ENCODE assay signal across 8 cellular contexts in genomic region chr14:101947904-101948665, GRCh38. TPM values are rescaled to one million over a fixed set of nuclear protein-coding genes. Genes with fewer than 3 reads are reported as not detected.
DNase-seq lines count a peak whose midpoint lies in the region; ATAC-seq, FAIRE-seq and TF ChIP-seq lines count a peak whose summit lies in the region.

No MANE protein-coding gene starts in this region.

- intact Hi-C loops in pancreas (cut with DNase I) (no loop called here), tibial artery (cut with DNase I; ENCODE audit: low total_unique reads) (no loop called here)

- peaks cover 6% of the 10 kb centered on the region for H3K4me1 ChIP-seq in cardiac muscle cell (ENCODE audit: low read depth)
- peaks cover 0 to 14% (median 11%) of the 10 kb centered on the region in 3 donors for H3K4me1 ChIP-seq in pancreas
- peaks cover 0 to 24% (median 14%) of the 10 kb centered on the region in 4 donors for H3K4me1 ChIP-seq in tibial artery

- H3K36me3 ChIP-seq in cardiac muscle cell (no peaks in the 10 kb centered on the region), pancreas (no peaks in the 10 kb centered on the region), tibial artery (no peaks in the 10 kb centered on the region)

- FAIRE-seq in GM12892 (lab: Jason Lieb, UNC) (peak; percentile 100), pancreas (lab: Jason Lieb, UNC) (peak; percentile 87)

- H3K4me3 ChIP-seq in cardiac muscle cell (peak overlapping the region; percentile 70), pancreas (peak overlapping the region; percentile 76 to 85 (median 82)), tibial artery (peak overlapping the region; percentile 64 to 69)

- H3K27me3 ChIP-seq in cardiac muscle cell = peaks cover 26% of the 10 kb centered on the region
- H3K27me3 ChIP-seq in pancreas = no peaks in the 10 kb centered on the region
- no peaks in the 10 kb centered on the region for H3K27me3 ChIP-seq in tibial artery

- TF ChIP-seq CTCF in cardiac muscle cell (IDR thresholded peaks at IDR 0.05; ENCODE audit: low read depth, low read length) (no peak), pancreas (IDR thresholded peaks at IDR 0.05) (no peak), tibial artery (IDR thresholded peaks at IDR 0.05) (peak in 1 of 2 experiments; percentile 6)

- ATAC-seq in HG02840 (IDR thresholded peaks at IDR 0.05; ENCODE audit: low FRiP score, unreplicated experiment) (peak; percentile 95), pancreas (peak; percentile 95 to 98 (median 96))

- 0% methylated on average over 53 of the region's 53 CpGs for WGBS in adipose tissue, 3 donors
- 0% methylated on average over 53 of the region's 53 CpGs for whole genome bisulfite sequencing in pancreas, 2 donors

- H3K27ac ChIP-seq in adipose tissue (ENCODE audit: low read depth, low read length) = peak overlapping the region; percentile 46
- H3K27ac ChIP-seq in cardiac muscle cell = peak overlapping the region; percentile 97
- peak overlapping the region; percentile 87 to 97 (median 96) for H3K27ac ChIP-seq in pancreas
- H3K27ac ChIP-seq in tibial artery = peak overlapping the region; percentile 93 to 97

- TF ChIP-seq POLR2A in GM12892 (IDR thresholded peaks at IDR 0.05; ENCODE audit: low read depth, low read length) = peak; percentile 88

- peak; percentile 96 for DNase-seq in GM12892 (ENCODE audit: insufficient read length)
- peak; percentile 100 for DNase-seq in NCI-H1436 (lab: John Stamatoyannopoulos, UW)
- peak; percentile 100 for DNase-seq in SW480 (ENCODE audit: low spot score)
- peak; percentile 100 for DNase-seq in cardiac muscle cell (ENCODE audit: low read depth in 1 of 2, low spot score in 1 of 2)
- peak; percentile 99 to 100 (median 100) for DNase-seq in pancreas
- peak; percentile 100 for DNase-seq in tibial artery

- H3K9me3 ChIP-seq in cardiac muscle cell (ENCODE audit: low read depth) (no peaks in the 10 kb centered on the region), pancreas (no peaks in the 10 kb centered on the region), tibial artery (no peaks in the 10 kb centered on the region)

RNA-seq across cellular contexts. Expression of gene DYNC1H1, which starts 16.3 kb away (rescaled TPM):
- polyA plus RNA-seq in GM12892 (2012; ENCODE audit: missing spikeins) = 83.7 TPM
- polyA plus RNA-seq in adipose tissue = 100 to 1,000 TPM in 1 of 3 donors, 10 to 100 TPM in 2; 62.7 to 161 (median 92.1) TPM
- 319 and 434 TPM in 2 replicates for total RNA-seq in cardiac muscle cell
- 143 and 158 TPM in 2 replicates for polyA plus RNA-seq in cardiac muscle cell
- total RNA-seq in pancreas = 100 to 1,000 TPM; 114 to 215 (median 143) TPM
- 10 to 100 TPM; 95.7 to 96.4 TPM for polyA plus RNA-seq in pancreas

Comparison
In these comparisons a context has a peak if more than half of its experiments do, and no peak if none do; other contexts are left out.
1. Peak in every context shown above with its lines: DNase-seq, ATAC-seq, H3K4me3 ChIP-seq and H3K27ac ChIP-seq.
2. H3K27ac ChIP-seq: peak in every context shown above with its lines; median percentile 97 in cardiac muscle cell; 96 in pancreas; 95 in tibial artery; 46 in adipose tissue.